Comparison of ENCODE assay signal across 1 cellular context in genomic region chr17:2336215-2337151, GRCh38.
A peak's percentile ranks its signal among the peaks of the same experiment; 100 is the strongest.
TF ChIP-seq lines count a peak whose summit lies in the region.

TSR1 (minus strand) TSS chr17:2336457; CDS start chr17:2336427, 30 bp downstream.

TF ChIP-seq in GM12878, 131 proteins besides CTCF, POLR2A, EP300 and RAD21 (continued from another document):
- TF ChIP-seq MXI1 (IDR thresholded peaks at IDR 0.05; ENCODE audit: low read depth, low read length) (peak; percentile 98), CHD1 (IDR thresholded peaks at IDR 0.05; ENCODE audit: low read depth, low read length) (no peak), MLLT1 (IDR thresholded peaks at IDR 0.05) (peak; percentile 80), LARP7 (IDR thresholded peaks at IDR 0.05) (peak; percentile 73; the same call in 1 of the 2 replicates), MYC (IDR thresholded peaks at IDR 0.05; ENCODE audit: insufficient read depth, insufficient read length, insufficient replicate concordance, low read length, severe bottlenecking) (peak; percentile 92), MEF2B (IDR thresholded peaks at IDR 0.05; ENCODE audit: partially characterized antibody, poor library complexity, severe bottlenecking) (peak; percentile 51), NR2C2 (IDR thresholded peaks at IDR 0.05; ENCODE audit: borderline replicate concordance, control insufficient read depth, insufficient read length, low read depth) (peak; percentile 41), RUNX3 (IDR thresholded peaks at IDR 0.05; ENCODE audit: low read length) (peak; percentile 44), FOS (IDR thresholded peaks at IDR 0.05; ENCODE audit: borderline replicate concordance, extremely low read depth, insufficient read length) (no peak), SMARCA5 (IDR thresholded peaks at IDR 0.05) (0 out of 2 replicates have a peak, but pooled peaks have one; percentile 26), TCF3 (IDR thresholded peaks at IDR 0.05; ENCODE audit: borderline replicate concordance, insufficient read depth, low read depth, low read length) (0 out of 2 replicates have a peak, but pooled peaks have one; percentile 40), ATF2 (IDR thresholded peaks at IDR 0.05; ENCODE audit: low read length) (no peak), SMC3 (IDR thresholded peaks at IDR 0.05; ENCODE audit: borderline replicate concordance, low read length) (peak; percentile 23; the same call in 1 of the 2 replicates), POU2F2 (IDR thresholded peaks at IDR 0.05; ENCODE audit: borderline replicate concordance, low read depth, low read length) (peak; percentile 57), PBX3 (IDR thresholded peaks at IDR 0.05; ENCODE audit: insufficient replicate concordance, low read depth, low read length) (no peak), NKRF (conservative IDR thresholded peaks at IDR 0.05) (peak; percentile 88), ZBTB40 (IDR thresholded peaks at IDR 0.05; ENCODE audit: borderline replicate concordance) (peak; percentile 97), GABPA (IDR thresholded peaks at IDR 0.05; ENCODE audit: low read depth) (peak; percentile 98), SMAD5 (IDR thresholded peaks at IDR 0.05; ENCODE audit: low read depth) (peak; percentile 91), IKZF1 (conservative IDR thresholded peaks at IDR 0.05) (peak; percentile 81), NBN (IDR thresholded peaks at IDR 0.05) (0 out of 2 replicates have a peak, but pooled peaks have one; percentile 68), PKNOX1 (IDR thresholded peaks at IDR 0.05) (peak; percentile 45), TBL1XR1 (IDR thresholded peaks at IDR 0.05; ENCODE audit: low read depth, low read length) (peak; percentile 85), MAX (IDR thresholded peaks at IDR 0.05; ENCODE audit: low read depth, low read length) (peak; percentile 95), PML (IDR thresholded peaks at IDR 0.05; ENCODE audit: low read length) (peak; percentile 83), STAT1 (conservative IDR thresholded peaks at IDR 0.05) (no peak), USF2 (IDR thresholded peaks at IDR 0.05; ENCODE audit: borderline replicate concordance, low read depth, low read length) (no peak), RELB (IDR thresholded peaks at IDR 0.05; ENCODE audit: low read depth) (peak; percentile 100), TARDBP (IDR thresholded peaks at IDR 0.05; ENCODE audit: borderline replicate concordance) (0 out of 2 replicates have a peak, but pooled peaks have one; percentile 36), BMI1 (IDR thresholded peaks at IDR 0.05; ENCODE audit: borderline replicate concordance) (no peak), MTA3 (IDR thresholded peaks at IDR 0.05; ENCODE audit: borderline replicate concordance, low read length) (peak; percentile 57; the same call in 1 of the 2 replicates), SP1 (IDR thresholded peaks at IDR 0.05; ENCODE audit: low read depth, low read length) (peak; percentile 58), FOXM1 (IDR thresholded peaks at IDR 0.05; ENCODE audit: low read depth, low read length) (no peak), HDAC2 (IDR thresholded peaks at IDR 0.05) (peak; percentile 95), ASH2L (IDR thresholded peaks at IDR 0.05; ENCODE audit: borderline replicate concordance, low read depth) (peak; percentile 64; the same call in 1 of the 2 replicates), ZBTB33 (IDR thresholded peaks at IDR 0.05) (no peak), ATF7 (IDR thresholded peaks at IDR 0.05; ENCODE audit: low read depth) (0 out of 2 replicates have a peak, but pooled peaks have one; percentile 34), PAX5 (IDR thresholded peaks at IDR 0.05; ENCODE audit: borderline replicate concordance, low read depth, low read length) (0 out of 2 replicates have a peak, but pooled peaks have one; percentile 26), TAF1 (IDR thresholded peaks at IDR 0.05; ENCODE audit: borderline replicate concordance, low read depth, low read length) (peak; percentile 91), USF1 (IDR thresholded peaks at IDR 0.05; ENCODE audit: borderline replicate concordance, extremely low read length, insufficient read depth, low read depth, low read length) (no peak), ZNF207 (IDR thresholded peaks at IDR 0.05; ENCODE audit: borderline replicate concordance) (peak; percentile 78), GATAD2B (conservative IDR thresholded peaks at IDR 0.05; ENCODE audit: low read depth) (peak; percentile 36), YY1 (IDR thresholded peaks at IDR 0.05; ENCODE audit: low read depth, low read length) (peak; percentile 98), SIN3A (IDR thresholded peaks at IDR 0.05; ENCODE audit: low read depth, low read length) (peak; percentile 90), CREB1 (IDR thresholded peaks at IDR 0.05; ENCODE audit: low read depth) (peak; percentile 63)
